ENCODE assay signal across 8 cellular contexts in genomic region chr19:4636151-4636717, GRCh38. TPM values are rescaled to one million over a fixed set of nuclear protein-coding genes. Genes with fewer than 3 reads are reported as not detected.
DNase-seq lines count a peak whose midpoint lies in the region; ATAC-seq and TF ChIP-seq lines count a peak whose summit lies in the region.

No MANE protein-coding gene starts in this region.

- peaks cover 7% of the 10 kb centered on the region for H3K79me2 ChIP-seq in osteoblast (ENCODE audit: insufficient read depth, low read length)

- H3K36me3 ChIP-seq in BLaER1: no peaks in the 10 kb centered on the region
- no peaks in the 10 kb centered on the region for H3K36me3 ChIP-seq in RWPE2 (ENCODE audit: low read depth)
- no peaks in the 10 kb centered on the region for H3K36me3 ChIP-seq in osteoblast (ENCODE audit: insufficient read depth, low read length)
- H3K36me3 ChIP-seq in thymus (ENCODE audit: control insufficient read depth, insufficient read depth): no peaks in the 10 kb centered on the region

- H3K9ac ChIP-seq in BLaER1: peak overlapping the region; percentile 74

- H4K20me1 ChIP-seq in BLaER1 (no peaks in the 10 kb centered on the region), osteoblast (ENCODE audit: insufficient read depth, low read length) (no peaks in the 10 kb centered on the region)

- TF ChIP-seq CTCF in RWPE2 (IDR thresholded peaks at IDR 0.05; ENCODE audit: poor library complexity, severe bottlenecking) (peak; percentile 95), osteoblast (IDR thresholded peaks at IDR 0.05; ENCODE audit: extremely low read depth, low read depth, low read length) (peak; percentile 67)

- DNase-seq in HK-2 (ENCODE audit: unreplicated experiment) (peak; percentile 74), RWPE2 (ENCODE audit: low spot score) (no peak), germinal center (ENCODE audit: low spot score) (peak; percentile 82), osteoblast (ENCODE audit: insufficient read length, low spot score, missing footprints) (peak; percentile 97)
- peak; percentile 61 for DNase-seq in activated gamma-delta T cell treated with anti-CD3 and anti-CD28 coated beads, Interleukin-2, amount 50 U/mL, for 16 hours (ENCODE audit: low read depth)

- H2AFZ ChIP-seq in osteoblast (ENCODE audit: low read length): peak overlapping the region; percentile 87

- H3K27ac ChIP-seq in BLaER1 (peak overlapping the region; percentile 69), RWPE2 (ENCODE audit: poor library complexity, severe bottlenecking) (no peak overlapping the region), osteoblast (ENCODE audit: low read depth, low read length) (no peak overlapping the region), thymus (ENCODE audit: low read depth) (no peak overlapping the region)

- H3K4me1 ChIP-seq in BLaER1 (peaks cover 58% of the 10 kb centered on the region), RWPE2 (ENCODE audit: insufficient read depth, poor library complexity, severe bottlenecking) (no peaks in the 10 kb centered on the region), osteoblast (ENCODE audit: insufficient read depth, low read length) (peaks cover 39% of the 10 kb centered on the region), thymus (ENCODE audit: control insufficient read depth, insufficient read depth, low read length) (peaks cover 17% of the 10 kb centered on the region)

- under 1% methylated on average over 43 of the region's 43 CpGs for WGBS in thymus

- no peaks in the 10 kb centered on the region for H3K9me3 ChIP-seq in BLaER1
- no peaks in the 10 kb centered on the region for H3K9me3 ChIP-seq in RWPE2 (ENCODE audit: severe bottlenecking)
- H3K9me3 ChIP-seq in osteoblast (ENCODE audit: low read depth, low read length): no peaks in the 10 kb centered on the region
- H3K9me3 ChIP-seq in thymus (ENCODE audit: control insufficient read depth): no peaks in the 10 kb centered on the region

- peak overlapping the region; percentile 65 for H3K4me3 ChIP-seq in BLaER1
- H3K4me3 ChIP-seq in RWPE2 (ENCODE audit: severe bottlenecking): peak overlapping the region; percentile 20
- peak overlapping the region; percentile 73 for H3K4me3 ChIP-seq in osteoblast (ENCODE audit: insufficient read depth, low read length)
- H3K4me3 ChIP-seq in thymus (ENCODE audit: low read length): peak overlapping the region; percentile 60

- H3K4me2 ChIP-seq in BLaER1 (peak overlapping the region; percentile 90), osteoblast (ENCODE audit: insufficient read depth, low read length) (peak overlapping the region; percentile 80)

- ATAC-seq in RWPE2 (ENCODE audit: low read depth): no peak
- ATAC-seq in HG02610 (IDR thresholded peaks at IDR 0.05; ENCODE audit: unreplicated experiment): no peak

- H3K27me3 ChIP-seq in BLaER1 (no peaks in the 10 kb centered on the region), RWPE2 (ENCODE audit: insufficient read depth, poor library complexity, severe bottlenecking) (no peaks in the 10 kb centered on the region), osteoblast (ENCODE audit: insufficient read depth, low read length) (no peaks in the 10 kb centered on the region), thymus (ENCODE audit: control insufficient read depth, insufficient read depth) (peaks cover 2% of the 10 kb centered on the region)

RNA-seq across cellular contexts. Expression of gene TNFAIP8L1, which starts 3.1 kb away (rescaled TPM):
- total RNA-seq in osteoblast: 1.8 TPM in 2 replicates
- polyA plus RNA-seq in thymus: 6.9 TPM

RNA-seq across cellular contexts. Expression of gene MYDGF, which starts 33.9 kb away (rescaled TPM):
- total RNA-seq in osteoblast: 152 and 161 TPM in 2 replicates
- polyA plus RNA-seq in thymus: 53.5 TPM

Comparison
In these comparisons a context has a peak if more than half of its experiments do, and no peak if none do; other contexts are left out.
1. H3K4me3 ChIP-seq: peak in every context shown above with its lines; median percentile 73 in osteoblast; 65 in BLaER1; 60 in thymus; 20 in RWPE2.